11 cellular contexts compared by ENCODE assay signal in the genomic region with DNA sequence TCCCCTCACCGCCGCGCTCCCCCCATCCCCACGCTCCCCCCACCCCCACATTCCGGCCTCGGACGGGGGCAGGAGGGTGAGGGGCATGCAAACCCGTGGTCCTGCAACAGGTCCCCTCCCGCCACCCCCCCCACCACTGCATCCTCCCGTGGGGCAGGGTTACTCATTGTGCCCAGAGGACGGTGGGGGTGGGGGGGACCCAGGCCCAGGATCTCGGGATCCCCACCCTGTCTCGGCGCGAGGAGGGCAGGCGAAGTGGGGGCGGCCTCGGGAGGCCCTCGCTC. TPM values are rescaled to one million over a fixed set of nuclear protein-coding genes. Genes with fewer than 3 reads are reported as not detected.
DNase-seq lines count a peak whose midpoint lies in the region; ATAC-seq and TF ChIP-seq lines count a peak whose summit lies in the region.
"Had no signal": no experiment of that assay in that cellular context is flagged by ENCODE, and none has a peak within 500 bp of the region (broad histone marks: within the 10 kb centered on the region; RNA-seq: fewer than 3 reads in every experiment).

No MANE protein-coding gene starts in this region.

- H3F3A ChIP-seq in GM23248 (ENCODE audit: insufficient read depth): peaks cover 1% of the 10 kb centered on the region; the same call in 1 of the 2 replicates

- H3K27me3 ChIP-seq in GM23248 (replicated peaks; ENCODE audit: insufficient read depth): no peaks in the 10 kb centered on the region
- no peaks in the 10 kb centered on the region for H3K27me3 ChIP-seq in iPS DF 6.9 (ENCODE audit: control insufficient read depth, insufficient read depth, low read length)
- H3K27me3 ChIP-seq in adrenal gland: no peaks in the 10 kb centered on the region

- H3K36me3 ChIP-seq in GM23248 (ENCODE audit: low read depth): no peaks in the 10 kb centered on the region
- no peaks in the 10 kb centered on the region for H3K36me3 ChIP-seq in SK-N-MC (ENCODE audit: insufficient read depth, low read length)
- no peaks in the 10 kb centered on the region; the same call in 1 of the 2 replicates for H3K36me3 ChIP-seq in iPS DF 6.9 (ENCODE audit: control insufficient read depth, insufficient read depth, low read length)
- no peaks in the 10 kb centered on the region for H3K36me3 ChIP-seq in adrenal gland (replicated peaks in 1 of 2)

- DNase-seq in GM23248 (no peak), SK-N-MC (ENCODE audit: low read depth, low spot score) (no peak), iPS DF 6.9 (ENCODE audit: low read depth, low spot score) (no peak), NCI-H146 treated with DMSO at 0.1 percent for 48 hours (lab: John Stamatoyannopoulos, UW; ENCODE audit: unreplicated experiment) (no peak), adrenal gland (no peak), DMS153 treated with DMSO at 0.1 percent for 48 hours (lab: John Stamatoyannopoulos, UW; ENCODE audit: unreplicated experiment) (no peak)
- DNase-seq: NCI-H1694 treated with DMSO at 0.1 percent for 48 hours had no signal

- H3K9me3 Mint-ChIP-seq in stimulated activated memory B cell treated with anti-CD40 and anti-IgM and Interleukin-4, amounts not matched to agents 10 μg/mL and 1 μg/mL and 100 μg/mL, for 72 hours: no peaks in the 10 kb centered on the region

- H3K4me1 ChIP-seq in GM23248 (ENCODE audit: insufficient read depth): no peaks in the 10 kb centered on the region
- H3K4me1 ChIP-seq in iPS DF 6.9 (ENCODE audit: control insufficient read depth, insufficient read depth, low read length): peaks cover 4% of the 10 kb centered on the region
- H3K4me1 ChIP-seq in adrenal gland (replicated peaks in 1 of 2): peaks cover 8% of the 10 kb centered on the region in 2 donors

- no peaks in the 10 kb centered on the region for H3K79me2 ChIP-seq in GM23248 (ENCODE audit: insufficient read depth)

- no peaks in the 10 kb centered on the region for H3K9me3 ChIP-seq in GM23248 (ENCODE audit: low read depth)
- no peaks in the 10 kb centered on the region for H3K9me3 ChIP-seq in SK-N-MC (ENCODE audit: low read depth, low read length)
- no peaks in the 10 kb centered on the region for H3K9me3 ChIP-seq in iPS DF 6.9 (ENCODE audit: control insufficient read depth, insufficient read depth, low read length)
- no peaks in the 10 kb centered on the region for H3K9me3 ChIP-seq in adrenal gland (replicated peaks in 1 of 3)

- no peak overlapping the region for H3K4me3 Mint-ChIP-seq in stimulated activated memory B cell treated with anti-CD40 and anti-IgM and Interleukin-4, amounts not matched to agents 10 μg/mL and 1 μg/mL and 100 μg/mL, for 72 hours
- H3K4me3 Mint-ChIP-seq: activated CD8-positive, alpha-beta T cell treated with anti-CD3 and anti-CD28 coated beads, Interleukin-2, amount 10 ng/mL, durations not matched to agents 7 days and 5 days had no signal

- peak overlapping the region; percentile 61 for H3K4me3 ChIP-seq in GM23248
- H3K4me3 ChIP-seq in SK-N-MC: peak overlapping the region; percentile 59; the same call in 1 of the 2 replicates
- peak overlapping the region; percentile 53; the same call in 1 of the 2 replicates for H3K4me3 ChIP-seq in iPS DF 6.9 (ENCODE audit: low read length)
- H3K4me3 ChIP-seq in adrenal gland: peak overlapping the region in 2 of 4 donors; percentile 22 to 52

- H3K27ac Mint-ChIP-seq in stimulated activated memory B cell treated with anti-CD40 and anti-IgM and Interleukin-4, amounts not matched to agents 10 μg/mL and 1 μg/mL and 100 μg/mL, for 72 hours: no peak overlapping the region
- H3K27ac Mint-ChIP-seq: activated CD8-positive, alpha-beta T cell treated with anti-CD3 and anti-CD28 coated beads, Interleukin-2, amount 10 ng/mL, durations not matched to agents 7 days and 5 days had no signal

- WGBS in GM23248 (ENCODE audit: low coverage in 1 of 2, low lambda C conversion rate in 2 of 2, missing lambda C conversion rate in 2 of 2), 2 experiments: 6 to 8% methylated on average over 6 to 19 of the region's 19 CpGs
- WGBS in iPS DF 6.9 (ENCODE audit: insufficient coverage, insufficient read length): no CpG with 5 or more reads among the region's 19 CpGs
- 2 to 4% methylated on average over 15 to 19 of the region's 19 CpGs; no CpG with 5 or more reads in 2 of the 4 donors for WGBS in adrenal gland, 4 donors

- H3K9ac ChIP-seq in GM23248 (peak overlapping the region; percentile 66), SK-N-MC (ENCODE audit: insufficient read length) (no peak overlapping the region)

- no peaks in the 10 kb centered on the region for H3K36me3 Mint-ChIP-seq in stimulated activated memory B cell treated with anti-CD40 and anti-IgM and Interleukin-4, amounts not matched to agents 10 μg/mL and 1 μg/mL and 100 μg/mL, for 72 hours

- intact Hi-C loops in adrenal gland (cut with DNase I): no loop called here

- in situ Hi-C loops in GM23248 (cut with MboI): no loop called here

- TF ChIP-seq CTCF in adrenal gland (IDR thresholded peaks at IDR 0.05): no peak

- H2AFZ ChIP-seq in GM23248: peak overlapping the region; percentile 55; the same call in 1 of the 2 replicates

- TF ChIP-seq POLR2A in adrenal gland (IDR thresholded peaks at IDR 0.05): no peak

- H4K20me1 ChIP-seq in GM23248 (ENCODE audit: insufficient read depth): no peaks in the 10 kb centered on the region

- H3K4me1 Mint-ChIP-seq in stimulated activated memory B cell treated with anti-CD40 and anti-IgM and Interleukin-4, amounts not matched to agents 10 μg/mL and 1 μg/mL and 100 μg/mL, for 72 hours: no peaks in the 10 kb centered on the region

- H3K27ac ChIP-seq in GM23248 (no peak overlapping the region), SK-N-MC (no peak overlapping the region), iPS DF 6.9 (ENCODE audit: low read length) (no peak overlapping the region), adrenal gland (no peak overlapping the region)

- H3K4me2 ChIP-seq in GM23248 (ENCODE audit: unreplicated experiment): peak overlapping the region; percentile 46

- H3K9me2 ChIP-seq in GM23248 (ENCODE audit: insufficient read depth): no peaks in the 10 kb centered on the region

- peak; percentile 1 for ATAC-seq in stimulated activated memory B cell treated with anti-CD40 and anti-IgM and Interleukin-4, amounts not matched to agents 10 μg/mL and 1 μg/mL and 100 μg/mL, for 72 hours
- ATAC-seq in GM19467 (IDR thresholded peaks at IDR 0.05; ENCODE audit: unreplicated experiment): no peak

- peaks cover 2% of the 10 kb centered on the region for H3K27me3 Mint-ChIP-seq in stimulated activated memory B cell treated with anti-CD40 and anti-IgM and Interleukin-4, amounts not matched to agents 10 μg/mL and 1 μg/mL and 100 μg/mL, for 72 hours

RNA-seq across cellular contexts. Expression of a gene that starts 8.5 kb away (rescaled TPM):
- not detected in 2 replicates for total RNA-seq in GM23248 (2014; rRNA removed; shearing (Covaris generic))
- polyA plus RNA-seq in GM23248 (2016; fragmentation: Nextera tagmentation; extraction: Ambion mirVana) (not detected in 2 replicates), adrenal gland (1 to 10 TPM in 1 of 3 donors, under 1 TPM in 1, not detected in 1; 0.72 to 2.9 TPM)
- 1 to 10 TPM in 3 of 8 donors, under 1 TPM in 2, not detected in 3; 0.28 to 3.2 (median 2.0) TPM for total RNA-seq in adrenal gland
- total RNA-seq: activated CD8-positive, alpha-beta T cell treated with anti-CD3 and anti-CD28 coated beads, Interleukin-2, amount 10 ng/mL, durations not matched to agents 7 days and 5 days; renal cortical epithelial cell had no signal

RNA-seq across cellular contexts. Expression of a gene that starts 20.3 kb away (rescaled TPM):
- not detected in 2 replicates for total RNA-seq in GM23248 (2014; rRNA removed; shearing (Covaris generic))
- polyA plus RNA-seq in GM23248 (2016; fragmentation: Nextera tagmentation; extraction: Ambion mirVana) (0.06 TPM in 2 replicates), adrenal gland (under 1 TPM; 0.05 to 0.17 (median 0.08) TPM)
- under 1 TPM in 7 of 8 donors, not detected in 1; 0.08 to 0.32 (median 0.17) TPM for total RNA-seq in adrenal gland
- total RNA-seq: activated CD8-positive, alpha-beta T cell treated with anti-CD3 and anti-CD28 coated beads, Interleukin-2, amount 10 ng/mL, durations not matched to agents 7 days and 5 days; renal cortical epithelial cell had no signal

RNA-seq across cellular contexts. Expression of a gene that starts 25.7 kb away (rescaled TPM):
- total RNA-seq in GM23248 (2014; rRNA removed; shearing (Covaris generic)): 3.6 and 16.6 TPM in 2 replicates
- 3.0 and 4.0 TPM in 2 replicates for polyA plus RNA-seq in GM23248 (2016; fragmentation: Nextera tagmentation; extraction: Ambion mirVana)
- 10 to 100 TPM in 4 of 8 donors, 1 to 10 TPM in 4; 3.5 to 20.5 (median 11.5) TPM for total RNA-seq in adrenal gland
- polyA plus RNA-seq in adrenal gland: 1 to 10 TPM; 1.9 to 8.1 (median 3.8) TPM
